8 cellular contexts compared by ENCODE assay signal in the genomic region with DNA sequence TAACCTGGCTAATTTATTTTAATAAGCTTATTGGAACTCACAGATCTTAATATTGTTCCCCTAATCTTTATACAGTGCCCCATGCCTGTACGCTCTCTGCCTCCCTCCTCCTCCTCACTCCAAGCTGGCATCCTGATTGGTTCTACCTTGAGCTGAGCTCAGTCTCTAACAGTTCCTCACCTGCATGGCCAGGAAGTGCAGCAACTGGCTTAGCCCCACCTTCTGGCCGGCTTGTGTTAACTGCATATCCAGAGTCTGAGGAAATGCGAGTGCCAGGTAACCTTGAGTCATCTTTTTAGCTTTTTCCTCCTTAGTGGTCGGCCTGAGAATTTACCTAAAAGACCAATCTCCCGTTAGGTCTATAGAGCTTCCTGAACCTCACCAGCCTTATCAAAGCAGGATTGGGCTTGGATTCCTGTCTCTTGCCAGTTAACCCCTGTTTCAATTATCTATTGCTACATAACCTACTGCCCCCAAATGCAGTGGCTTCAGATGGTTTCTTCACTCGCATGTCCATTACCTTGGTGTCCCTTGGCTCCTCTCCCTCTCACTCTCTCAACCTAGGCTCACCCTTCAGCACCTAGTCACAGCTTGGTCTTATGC.
DNase-seq lines count a peak whose midpoint lies in the region; ATAC-seq and TF ChIP-seq lines count a peak whose summit lies in the region.

No MANE protein-coding gene starts in this region.

- H3K4me1 ChIP-seq in testis = no peaks in the 10 kb centered on the region

- 72 to 77% methylated on average over 6 of the region's 6 CpGs for WGBS in testis, 2 donors

- no peaks in the 10 kb centered on the region for H3K36me3 ChIP-seq in testis (ENCODE audit: low read depth, missing control alignments)

- H3K9me3 ChIP-seq in testis = no peaks in the 10 kb centered on the region

- TF ChIP-seq CTCF in GM12865 (IDR thresholded peaks at IDR 0.05; ENCODE audit: insufficient read depth, low read depth, low read length, missing control alignments) = peak; percentile 36
- TF ChIP-seq CTCF in testis (IDR thresholded peaks at IDR 0.05) = peak in 2 of 3 experiments; percentile 6 to 8

- H3K27me3 ChIP-seq in testis = no peaks in the 10 kb centered on the region

- peak; percentile 75 for ATAC-seq in HG02870 (IDR thresholded peaks at IDR 0.05; ENCODE audit: unreplicated experiment)

- intact Hi-C loops in testis (cut with DNase I; ENCODE audit: low total_unique reads) = no loop called here

- no peak overlapping the region for H3K27ac ChIP-seq in testis

- peak; percentile 48 for DNase-seq in GM12865 (ENCODE audit: low read depth)
- DNase-seq in OCI-M1 (lab: John Stamatoyannopoulos, UW) = peak; percentile 16
- peak; percentile 16 for DNase-seq in activated gamma-delta T cell treated with anti-CD3 and anti-CD28 coated beads, Interleukin-2, amount 50 U/mL, for 16 hours (ENCODE audit: low read depth)
- peak; percentile 88 for DNase-seq in kidney tubule cell (ENCODE audit: low spot score)
- peak; percentile 46 for DNase-seq in testis
- no peak for DNase-seq in GOT3 (lab: John Stamatoyannopoulos, UW)
- DNase-seq in NOMO-1 treated with DMSO at 0.1 percent for 48 hours (lab: John Stamatoyannopoulos, UW; ENCODE audit: unreplicated experiment) = no peak

- H3K4me3 ChIP-seq in GM12865 (ENCODE audit: low read depth, low read length) = no peak overlapping the region
- H3K4me3 ChIP-seq in testis = no peak overlapping the region

- no peak for TF ChIP-seq POLR2A in testis (IDR thresholded peaks at IDR 0.05)

Comparison
In these comparisons a context has a peak if more than half of its experiments do, and no peak if none do; other contexts are left out.
1. DNase-seq: peak in GM12865 (single experiment), OCI-M1 (single experiment), activated gamma-delta T cell treated with anti-CD3 and anti-CD28 coated beads, Interleukin-2, amount 50 U/mL, for 16 hours (single experiment), kidney tubule cell (single experiment) and testis (single experiment); none in GOT3 (single experiment) and NOMO-1 treated with DMSO at 0.1 percent for 48 hours (single experiment).